ENCODE assay signal across 19 cellular contexts in the genomic region with DNA sequence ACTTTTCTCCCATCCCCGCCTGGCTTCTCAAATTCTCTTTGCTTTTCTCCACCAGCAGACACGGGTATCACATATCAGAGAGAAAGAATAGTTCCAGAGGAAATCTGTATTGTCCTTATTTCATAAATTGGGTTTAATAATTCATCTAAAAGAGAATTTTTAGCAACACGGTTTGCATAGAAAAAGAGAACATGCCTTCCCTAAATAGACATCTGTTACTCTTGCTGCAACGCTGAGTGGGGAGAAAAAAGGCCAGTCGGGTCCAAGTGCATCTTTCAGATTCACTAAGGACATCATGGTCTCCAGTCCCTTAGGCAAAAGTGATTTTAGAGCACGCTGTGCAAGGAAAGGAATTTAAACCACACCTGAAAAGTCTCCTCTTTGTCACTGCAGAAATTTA.
A peak's percentile ranks its signal among the peaks of the same experiment; 100 is the strongest.
DNase-seq lines count a peak whose midpoint lies in the region; ATAC-seq, FAIRE-seq and TF ChIP-seq lines count a peak whose summit lies in the region.
"Had no signal": no experiment of that assay in that cellular context is flagged by ENCODE, and none has a peak within 500 bp of the region (broad histone marks: within the 10 kb centered on the region; RNA-seq: fewer than 3 reads in every experiment).

No MANE protein-coding gene starts in this region.

- dilution Hi-C loops in keratinocyte (cut with MboI; ENCODE audit: extremely low pct_ligation_motif_present, low sequenced_read_pairs), result no loop called here

- no peak for DNase-seq in keratinocyte (ENCODE audit: low read depth, low spot score)
- DNase-seq in activated gamma-delta T cell treated with Interleukin-2 at 50 U/mL for 16 hours, result no peak
- DNase-seq in iPS-NIHi7 (ENCODE audit: extremely low spot score), result no peak
- DNase-seq in activated CD4-positive, alpha-beta T cell treated with anti-CD3 and anti-CD28 coated beads for 36 hours, result no peak
- no peak for DNase-seq in effector CD4-positive, alpha-beta T cell
- DNase-seq: ACHN; activated naive CD8-positive, alpha-beta T cell treated with anti-CD3 and anti-CD28 coated beads for 36 hours; effector memory CD4-positive, alpha-beta T cell; mesenchymal stem cell; MG63; T-helper 9 cell had no signal

- no peak overlapping the region for H3K9ac ChIP-seq in keratinocyte (ENCODE audit: control insufficient read depth, extremely low read depth, insufficient read depth, low read length)

- H2AFZ ChIP-seq in keratinocyte (ENCODE audit: control insufficient read depth, low read length), result no peak overlapping the region

- CTCF ChIA-PET in activated CD4-positive, alpha-beta T cell treated with anti-CD3 and anti-CD28 coated beads for 36 hours (lab: Charles Lee), result no interaction called here

- POLR2A ChIA-PET in activated CD4-positive, alpha-beta T cell treated with anti-CD3 and anti-CD28 coated beads for 36 hours (lab: Charles Lee), result no interaction called here

- FAIRE-seq in keratinocyte (lab: Jason Lieb, UNC), result peak; percentile 57
- FAIRE-seq: frontal cortex had no signal

- TF ChIP-seq CTCF in DOHH2 (IDR thresholded peaks at IDR 0.05; ENCODE audit: low read depth, low read length, poor library complexity, severe bottlenecking) (no peak), keratinocyte (optimal IDR thresholded peaks at IDR 0.05 in 1 of 3, IDR thresholded peaks at IDR 0.05 in 1 of 3, conservative IDR thresholded peaks at IDR 0.05 in 1 of 3; ENCODE audit: extremely low read depth in 1 of 3, insufficient read depth in 2 of 3, low read length in 3 of 3) (no peak)

- H3K36me3 ChIP-seq in DOHH2 (ENCODE audit: control insufficient read depth, low read length) (no peaks in the 10 kb centered on the region), keratinocyte (ENCODE audit: control insufficient read depth in 2 of 2, extremely low read depth in 1 of 2, insufficient read depth in 2 of 2, low read length in 2 of 2) (no peaks in the 10 kb centered on the region)
- H3K36me3 ChIP-seq: MG63 had no signal

- no peaks in the 10 kb centered on the region for H3K36me3 Mint-ChIP-seq in IgD-negative memory B cell
- H3K36me3 Mint-ChIP-seq in activated CD4-positive, alpha-beta T cell treated with anti-CD3 and anti-CD28 coated beads for 36 hours (ENCODE audit: low read depth), result no peaks in the 10 kb centered on the region
- H3K36me3 Mint-ChIP-seq: activated naive CD8-positive, alpha-beta T cell treated with anti-CD3 and anti-CD28 coated beads for 36 hours; stimulated activated naive B cell treated with anti-CD40 and anti-IgM and Interleukin-4, amounts not matched to agents 10 μg/mL and 1 μg/mL and 100 μg/mL, for 72 hours had no signal

- peaks cover 40% of the 10 kb centered on the region for H3F3A ChIP-seq in DOHH2 (ENCODE audit: control insufficient read depth, insufficient read depth)

- H3K27me3 ChIP-seq in DOHH2 (ENCODE audit: control insufficient read depth, low read length) (no peaks in the 10 kb centered on the region), keratinocyte (ENCODE audit: control insufficient read depth, extremely low read depth, insufficient read depth, low read length) (no peaks in the 10 kb centered on the region)
- H3K27me3 ChIP-seq: MG63 had no signal

- intact Hi-C loops in activated CD4-positive, alpha-beta T cell treated with anti-CD3 and anti-CD28 coated beads for 36 hours (cut with DNase I, micrococcal nuclease), result loop anchor here (5.0 kb wide), 2 partner anchors 105 to 125 kb away; no protein-coding TSS in a partner anchor

- H3K9me1 ChIP-seq in keratinocyte (ENCODE audit: control insufficient read depth, extremely low read depth, insufficient read depth, low read length), result no peaks in the 10 kb centered on the region

- peak overlapping the region in 2 of 3 donors; percentile 6 to 88 for H3K27ac Mint-ChIP-seq in IgD-negative memory B cell
- H3K27ac Mint-ChIP-seq in activated CD4-positive, alpha-beta T cell treated with anti-CD3 and anti-CD28 coated beads for 36 hours, result no peak overlapping the region
- H3K27ac Mint-ChIP-seq: activated naive CD8-positive, alpha-beta T cell treated with anti-CD3 and anti-CD28 coated beads for 36 hours; activated T-helper 1 cell treated with anti-CD3 and anti-CD28 coated beads, Interleukin-12 subunit alpha, Interleukin-12 subunit beta, Interleukin-2, Interleukin-4 antibody, amounts not matched to agents 30 ng/mL and 10 ng/mL and 1 ng/mL, durations not matched to agents 14 hours and 24 hours and 36 hours; stimulated activated naive B cell treated with anti-CD40 and anti-IgM and Interleukin-4, amounts not matched to agents 10 μg/mL and 1 μg/mL and 100 μg/mL, for 72 hours had no signal

- H3K79me2 ChIP-seq in DOHH2 (ENCODE audit: control insufficient read depth, low read length) (no peaks in the 10 kb centered on the region), keratinocyte (ENCODE audit: control insufficient read depth, insufficient read depth, low read length) (no peaks in the 10 kb centered on the region)

- ATAC-seq in GM19397 (IDR thresholded peaks at IDR 0.05; ENCODE audit: unreplicated experiment), result peak; percentile 18
- ATAC-seq in activated CD4-positive, alpha-beta T cell treated with anti-CD3 and anti-CD28 coated beads for 36 hours, result no peak
- ATAC-seq: SK-N-SH treated with all-trans-retinoic acid at 6 μM for 48 hours had no signal

- no peaks in the 10 kb centered on the region for H4K20me1 ChIP-seq in DOHH2 (ENCODE audit: control insufficient read depth, insufficient read depth, low read depth, low read length)
- H4K20me1 ChIP-seq in keratinocyte (ENCODE audit: control insufficient read depth, extremely low read depth, insufficient read depth, low read length), result no peaks in the 10 kb centered on the region

- H3K4me2 ChIP-seq in DOHH2 (ENCODE audit: low read length) (peak overlapping the region; percentile 98), keratinocyte (ENCODE audit: control insufficient read depth, extremely low read depth, insufficient read depth, low read depth, low read length) (peak overlapping the region; percentile 6)

- H3K4me1 Mint-ChIP-seq in IgD-negative memory B cell, result peaks cover 23 to 31% (median 28%) of the 10 kb centered on the region in 3 donors
- peaks cover 8% of the 10 kb centered on the region for H3K4me1 Mint-ChIP-seq in activated CD4-positive, alpha-beta T cell treated with anti-CD3 and anti-CD28 coated beads for 36 hours

- H3K9me3 ChIP-seq in DOHH2 (ENCODE audit: control insufficient read depth, insufficient read depth, low read length), result no peaks in the 10 kb centered on the region
- H3K9me3 ChIP-seq in keratinocyte (ENCODE audit: control insufficient read depth, low read depth, low read length), result no peaks in the 10 kb centered on the region
- H3K9me3 ChIP-seq: MG63 had no signal

- H3K4me3 Mint-ChIP-seq in IgD-negative memory B cell, result peak overlapping the region; percentile 72 to 95 (median 90)
- no peak overlapping the region for H3K4me3 Mint-ChIP-seq in activated CD4-positive, alpha-beta T cell treated with anti-CD3 and anti-CD28 coated beads for 36 hours
- H3K4me3 Mint-ChIP-seq: activated naive CD8-positive, alpha-beta T cell treated with anti-CD3 and anti-CD28 coated beads for 36 hours; activated T-helper 1 cell treated with anti-CD3 and anti-CD28 coated beads, Interleukin-12 subunit alpha, Interleukin-12 subunit beta, Interleukin-2, Interleukin-4 antibody, amounts not matched to agents 30 ng/mL and 10 ng/mL and 1 ng/mL, durations not matched to agents 14 hours and 24 hours and 36 hours had no signal

- H3K27me3 Mint-ChIP-seq in IgD-negative memory B cell, result no peaks in the 10 kb centered on the region
- peaks cover 33% of the 10 kb centered on the region for H3K27me3 Mint-ChIP-seq in activated CD4-positive, alpha-beta T cell treated with anti-CD3 and anti-CD28 coated beads for 36 hours

- no peaks in the 10 kb centered on the region for H3K9me2 ChIP-seq in DOHH2 (replicated peaks; ENCODE audit: control insufficient read depth, low read length)

- peaks cover 0 to 1% (median 0%) of the 10 kb centered on the region in 3 donors for H3K9me3 Mint-ChIP-seq in IgD-negative memory B cell
- H3K9me3 Mint-ChIP-seq in activated CD4-positive, alpha-beta T cell treated with anti-CD3 and anti-CD28 coated beads for 36 hours (ENCODE audit: low read depth), result no peaks in the 10 kb centered on the region
- H3K9me3 Mint-ChIP-seq: activated naive CD8-positive, alpha-beta T cell treated with anti-CD3 and anti-CD28 coated beads for 36 hours; activated T-helper 1 cell treated with anti-CD3 and anti-CD28 coated beads, Interleukin-12 subunit alpha, Interleukin-12 subunit beta, Interleukin-2, Interleukin-4 antibody, amounts not matched to agents 30 ng/mL and 10 ng/mL and 1 ng/mL, durations not matched to agents 14 hours and 24 hours and 36 hours; nephron; stimulated activated naive B cell treated with anti-CD40 and anti-IgM and Interleukin-4, amounts not matched to agents 10 μg/mL and 1 μg/mL and 100 μg/mL, for 72 hours had no signal

- peaks cover 79% of the 10 kb centered on the region for H3K4me1 ChIP-seq in DOHH2 (ENCODE audit: control insufficient read depth, low read length)
- peaks cover 12% of the 10 kb centered on the region for H3K4me1 ChIP-seq in keratinocyte (ENCODE audit: control insufficient read depth, extremely low read depth, insufficient read depth, low read length)

- H3K4me3 ChIP-seq in DOHH2 (ENCODE audit: low read length) (peak overlapping the region; percentile 78), keratinocyte (ENCODE audit: control insufficient read depth in 2 of 3, extremely low read depth in 1 of 3, insufficient read depth in 2 of 3, low read depth in 1 of 3, low read length in 3 of 3) (no peak overlapping the region)
- H3K4me3 ChIP-seq: MG63 had no signal

- H3K27ac ChIP-seq in DOHH2 (ENCODE audit: low read depth, low read length) (peak overlapping the region; percentile 100), keratinocyte (ENCODE audit: control insufficient read depth, insufficient read depth, low read length) (no peak overlapping the region)
